ENCODE assay signal across 8 cellular contexts in the genomic region with DNA sequence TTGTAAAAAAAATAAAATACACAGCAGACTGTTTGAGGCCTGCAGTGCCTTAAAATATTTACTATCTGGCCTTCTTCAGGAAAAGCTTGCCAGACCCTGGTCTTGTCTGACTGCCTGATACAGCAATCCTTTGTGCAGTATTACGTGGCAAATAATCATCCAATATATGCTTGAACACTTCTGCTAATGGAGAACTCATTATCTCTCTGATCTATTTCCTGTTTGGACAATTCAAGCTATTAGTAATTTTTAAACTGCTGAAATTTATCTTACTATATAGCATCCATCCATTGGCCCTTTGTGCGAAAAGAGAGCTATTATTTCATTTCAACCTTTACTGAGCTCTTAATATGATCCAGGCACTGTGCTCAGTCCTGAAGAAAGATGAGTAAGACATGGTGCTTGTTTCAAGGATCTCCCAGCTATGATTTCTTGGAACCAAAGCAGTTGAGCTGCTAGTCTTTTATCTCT. TPM values are rescaled to one million over a fixed set of nuclear protein-coding genes. Genes with fewer than 3 reads are reported as not detected.
DNase-seq lines count a peak whose midpoint lies in the region; ATAC-seq and TF ChIP-seq lines count a peak whose summit lies in the region.

No MANE protein-coding gene starts in this region.

- H3K27ac Mint-ChIP-seq in HFFc6, result peak overlapping the region; percentile 96

- H2BK120ac ChIP-seq in mesenchymal stem cell (ENCODE audit: low read depth, low read length), result peak overlapping the region; percentile 73

- H3K27me3 ChIP-seq in ascending aorta (no peaks in the 10 kb centered on the region), mesenchymal stem cell (ENCODE audit: control insufficient read depth in 1 of 2, insufficient read depth in 1 of 2, low read length in 2 of 2) (no peaks in the 10 kb centered on the region)

- H3K23ac ChIP-seq in mesenchymal stem cell (ENCODE audit: low read length in 2 of 2), result no peak overlapping the region

- 60% methylated on average over 1 of the region's 2 CpGs for WGBS in mesenchymal stem cell

- H3K4me1 ChIP-seq in ascending aorta (peaks cover 19 to 25% of the 10 kb centered on the region in 2 donors), mesenchymal stem cell (ENCODE audit: control insufficient read depth, insufficient read depth, low read depth, low read length) (peaks cover 23% of the 10 kb centered on the region)

- H3K36me3 ChIP-seq in ascending aorta, result no peaks in the 10 kb centered on the region
- peaks cover 0 to 7% of the 10 kb centered on the region in 2 experiments for H3K36me3 ChIP-seq in mesenchymal stem cell (ENCODE audit: control insufficient read depth in 1 of 2, insufficient read depth in 2 of 2, low read depth in 1 of 2, low read length in 2 of 2)

- H3K27me3 Mint-ChIP-seq in HFFc6 (ENCODE audit: insufficient read depth), result no peaks in the 10 kb centered on the region; the same call in 1 of the 2 replicates

- H2AFZ ChIP-seq in mesenchymal stem cell (ENCODE audit: low read depth, low read length), result no peak overlapping the region

- ATAC-seq in HG02852 (IDR thresholded peaks at IDR 0.05; ENCODE audit: unreplicated experiment) (no peak), GM21526 (IDR thresholded peaks at IDR 0.05; ENCODE audit: low FRiP score, unreplicated experiment) (no peak)

- intact Hi-C loops in ascending aorta (cut with DNase I), result loop anchor here (5.0 kb wide), 1 partner anchor 131 kb away; no protein-coding TSS in a partner anchor

- no peak overlapping the region for H2BK5ac ChIP-seq in mesenchymal stem cell (ENCODE audit: low read depth, low read length, poor library complexity, severe bottlenecking)

- peak overlapping the region; percentile 86 for H3K27ac ChIP-seq in ascending aorta
- H3K27ac ChIP-seq in mesenchymal stem cell (ENCODE audit: low read length, poor library complexity, severe bottlenecking), result peak overlapping the region; percentile 92

- H3K4me2 ChIP-seq in mesenchymal stem cell (ENCODE audit: low read length, poor library complexity, severe bottlenecking), result no peak overlapping the region

- no peaks in the 10 kb centered on the region for H3K9me3 Mint-ChIP-seq in HFFc6

- peaks cover 82% of the 10 kb centered on the region for H3K4me1 Mint-ChIP-seq in HFFc6 (ENCODE audit: low read depth)

- TF ChIP-seq CTCF in HFFc6 (IDR thresholded peaks at IDR 0.05) (no peak), ascending aorta (IDR thresholded peaks at IDR 0.05) (no peak)

- no peak overlapping the region for H2BK12ac ChIP-seq in mesenchymal stem cell (ENCODE audit: low read length in 2 of 2)

- peaks cover 20% of the 10 kb centered on the region for H3K79me1 ChIP-seq in mesenchymal stem cell (replicated peaks; ENCODE audit: low read length, poor library complexity, severe bottlenecking)

- H3K4me3 Mint-ChIP-seq in HFFc6, result peak overlapping the region; percentile 64

- no peak overlapping the region for H4K91ac ChIP-seq in mesenchymal stem cell (ENCODE audit: low read length)

- peak overlapping the region; percentile 71 for H3K9ac ChIP-seq in mesenchymal stem cell (ENCODE audit: low read length)

- H3K4ac ChIP-seq in mesenchymal stem cell (ENCODE audit: low read depth in 1 of 2, low read length in 2 of 2), result no peak overlapping the region

- no peak overlapping the region for H4K8ac ChIP-seq in mesenchymal stem cell (ENCODE audit: low read length)

- H3K18ac ChIP-seq in mesenchymal stem cell (ENCODE audit: low read depth in 1 of 2, low read length in 2 of 2), result no peak overlapping the region

- H2AK5ac ChIP-seq in mesenchymal stem cell (ENCODE audit: low read length, severe bottlenecking), result peak overlapping the region; percentile 83

- H3K4me3 ChIP-seq in ascending aorta (no peak overlapping the region), mesenchymal stem cell (ENCODE audit: insufficient read depth in 1 of 2, low read depth in 1 of 2, low read length in 2 of 2) (no peak overlapping the region)

- H3K9me3 ChIP-seq in ascending aorta (no peaks in the 10 kb centered on the region), mesenchymal stem cell (ENCODE audit: control insufficient read depth, low read length) (no peaks in the 10 kb centered on the region)

- H3K14ac ChIP-seq in mesenchymal stem cell (ENCODE audit: low read length in 2 of 2), result no peak overlapping the region

- peak; percentile 25 for DNase-seq in AG08395 (ENCODE audit: low spot score)
- DNase-seq in HFFc6, result peak; percentile 69
- DNase-seq in ascending aorta (ENCODE audit: low spot score in 2 of 2), result no peak
- DNase-seq in mesenchymal stem cell, result peak; percentile 74
- no peak for DNase-seq in NK-92 (lab: John Stamatoyannopoulos, UW; ENCODE audit: unreplicated experiment)
- no peak for DNase-seq in islet precursor cell

- H3K36me3 Mint-ChIP-seq in HFFc6 (ENCODE audit: low read depth), result peaks cover 35% of the 10 kb centered on the region

- no peak overlapping the region for H2BK15ac ChIP-seq in mesenchymal stem cell (ENCODE audit: low read depth, poor library complexity, severe bottlenecking)

RNA-seq across cellular contexts. Expression of a gene that starts 15.9 kb away (rescaled TPM):
- 10 to 100 TPM; 44.5 to 53.0 (median 49.3) TPM for total RNA-seq in HFFc6 (2021; fragmentation: NEBNext Ultra II Directional; extraction: Animal tissue kit (Norgen Biotek cat#: 25700))
- 48.5 TPM for total RNA-seq in ascending aorta
- 18.7 TPM for polyA plus RNA-seq in mesenchymal stem cell (2013, experiment 1 of 2)
- 18.7 TPM for polyA plus RNA-seq in mesenchymal stem cell (2013, experiment 2 of 2)

Comparison
In these comparisons a context has a peak if more than half of its experiments do, and no peak if none do; other contexts are left out.
1. DNase-seq: peak in AG08395 (single experiment), HFFc6 (single experiment) and mesenchymal stem cell (single experiment); none in ascending aorta (0 of 2), NK-92 (single experiment) and islet precursor cell (single experiment).